27 cellular contexts compared by ENCODE assay signal in genomic region chr5:6910950-6911349, GRCh38.
"Had no signal": no experiment of that assay in that cellular context is flagged by ENCODE, and none has a peak within 500 bp of the region (broad histone marks: within the 10 kb centered on the region; RNA-seq: fewer than 3 reads in every experiment).

No MANE protein-coding gene starts in this region.

- H3K4me3 ChIP-seq: ascending aorta, esophagus muscularis mucosa, heart right ventricle, pancreas, psoas muscle, right atrium auricular region, tibial nerve had no signal

- DNase-seq: activated CD4-positive, alpha-beta memory T cell treated with anti-CD3 and anti-CD28 coated beads, Interleukin-2, amount 10 ng/mL, durations not matched to agents 7 days and 5 days; activated CD4-positive, alpha-beta T cell treated with anti-CD3 and anti-CD28 coated beads, Interleukin-2, amount 10 ng/mL, durations not matched to agents 24 days and 14 days; activated CD4-positive, CD25-positive, alpha-beta regulatory T cell treated with anti-CD3 and anti-CD28 coated beads, Interleukin-2, amount 50 U/mL, for 72 hours; activated CD8-positive, alpha-beta memory T cell treated with anti-CD3 and anti-CD28 coated beads, Interleukin-2, amount 50 U/mL, for 48 hours; activated gamma-delta T cell; activated naive CD4-positive, alpha-beta T cell treated with anti-CD3 and anti-CD28 coated beads, Interleukin-2, amount 10 ng/mL, durations not matched to agents 7 days and 5 days; activated naive CD8-positive, alpha-beta T cell treated with anti-CD3 and anti-CD28 coated beads, Interleukin-2, amount 10 ng/mL, durations not matched to agents 7 days and 5 days; activated T-cell treated with anti-CD3 and anti-CD28 coated beads, Interleukin-2, amount 50 U/mL, for 24 hours; brain microvascular endothelial cell; caudate nucleus; cortex of kidney; foreskin melanocyte; heart right ventricle; kidney glomerular epithelial cell; left ventricle myocardium superior; naive thymus-derived CD4-positive, alpha-beta T cell; nucleus accumbens; pancreas; psoas muscle; stimulated activated CD4-positive, alpha-beta T cell treated with anti-CD3 and anti-CD28 coated beads, Interleukin-2, amount 100 ng/mL, for 48 hours; stimulated activated naive CD4-positive, alpha-beta T cell treated with Interleukin-2 at 50 U/mL for 16 hours; T-helper 17 cell; T1000 had no signal

- H3K36me3 ChIP-seq: ascending aorta, brain microvascular endothelial cell, esophagus muscularis mucosa, heart right ventricle, pancreas, right atrium auricular region, tibial nerve had no signal

- ATAC-seq: heart right ventricle; left ventricle myocardium superior; naive thymus-derived CD4-positive, alpha-beta T cell; pancreas; psoas muscle; T-helper 17 cell had no signal

- H3K27me3 ChIP-seq: ascending aorta, brain microvascular endothelial cell, pancreas, right atrium auricular region, tibial nerve had no signal

- H3K4me1 ChIP-seq: ascending aorta, esophagus muscularis mucosa, heart right ventricle, pancreas, psoas muscle, right atrium auricular region had no signal

- H3K27ac ChIP-seq: ascending aorta, brain microvascular endothelial cell, esophagus muscularis mucosa, heart right ventricle, pancreas, psoas muscle, right atrium auricular region, tibial nerve had no signal

- H3K9me3 ChIP-seq: ascending aorta, esophagus muscularis mucosa, heart right ventricle, pancreas, psoas muscle, right atrium auricular region, tibial nerve had no signal
